In genomic region chr1:35599411-35599810, GRCh38 we compare ENCODE assay signal across 27 cellular contexts. TPM values are rescaled to one million over a fixed set of nuclear protein-coding genes. Genes with fewer than 3 reads are reported as not detected.
"Had no signal": no experiment of that assay in that cellular context is flagged by ENCODE, and none has a peak within 500 bp of the region (broad histone marks: within the 10 kb centered on the region; RNA-seq: fewer than 3 reads in every experiment).

No MANE protein-coding gene starts in this region.

- H3K4me3 Mint-ChIP-seq: activated CD8-positive, alpha-beta memory T cell treated with anti-CD3 and anti-CD28 coated beads, Interleukin-2, amount 10 ng/mL, durations not matched to agents 7 days and 5 days; activated CD8-positive, alpha-beta T cell treated with anti-CD3 and anti-CD28 coated beads, Interleukin-2, amount 10 ng/mL, durations not matched to agents 7 days and 5 days; activated naive CD4-positive, alpha-beta T cell treated with anti-CD3 and anti-CD28 coated beads for 36 hours; mesothelial cell of epicardium; naive thymus-derived CD4-positive, alpha-beta T cell; neural crest cell; stimulated activated naive B cell treated with anti-CD40 and anti-IgM and Interleukin-4, amounts not matched to agents 10 μg/mL and 1 μg/mL and 100 μg/mL, for 72 hours; T-helper 1 cell treated with Interleukin-12 subunit alpha and Interleukin-12 subunit beta and Interleukin-4 antibody, amounts not matched to agents 30 μg/mL and 1 μg/mL, for 36 hours had no signal

- H3K9me3 ChIP-seq: body of pancreas, colonic mucosa, heart right ventricle, right atrium auricular region, tibial nerve had no signal

- H3K27ac Mint-ChIP-seq: activated CD8-positive, alpha-beta memory T cell treated with anti-CD3 and anti-CD28 coated beads, Interleukin-2, amount 10 ng/mL, durations not matched to agents 7 days and 5 days; activated CD8-positive, alpha-beta T cell treated with anti-CD3 and anti-CD28 coated beads, Interleukin-2, amount 10 ng/mL, durations not matched to agents 7 days and 5 days; activated naive CD4-positive, alpha-beta T cell treated with anti-CD3 and anti-CD28 coated beads for 36 hours; naive thymus-derived CD4-positive, alpha-beta T cell; stimulated activated naive B cell treated with anti-CD40 and anti-IgM and Interleukin-4, amounts not matched to agents 10 μg/mL and 1 μg/mL and 100 μg/mL, for 72 hours had no signal

- H3K36me3 ChIP-seq: cardiac muscle cell, colonic mucosa had no signal

- H3K4me1 ChIP-seq: body of pancreas, colonic mucosa, heart right ventricle, right atrium auricular region, tibial nerve had no signal

- H3K4me3 ChIP-seq: body of pancreas, cardiac muscle cell, colonic mucosa, dorsolateral prefrontal cortex, heart right ventricle, right atrium auricular region, tibial nerve had no signal

- H3K4me1 Mint-ChIP-seq: activated CD8-positive, alpha-beta memory T cell treated with anti-CD3 and anti-CD28 coated beads, Interleukin-2, amount 10 ng/mL, durations not matched to agents 7 days and 5 days; stimulated activated naive B cell treated with anti-CD40 and anti-IgM and Interleukin-4, amounts not matched to agents 10 μg/mL and 1 μg/mL and 100 μg/mL, for 72 hours had no signal

- H3K27me3 ChIP-seq: body of pancreas, cardiac muscle cell, colonic mucosa, dorsolateral prefrontal cortex, heart right ventricle, right atrium auricular region, tibial nerve had no signal

- H3K9me3 Mint-ChIP-seq: activated naive CD4-positive, alpha-beta T cell treated with anti-CD3 and anti-CD28 coated beads for 36 hours; mesothelial cell of epicardium; naive thymus-derived CD4-positive, alpha-beta T cell; neural crest cell; stimulated activated naive B cell treated with anti-CD40 and anti-IgM and Interleukin-4, amounts not matched to agents 10 μg/mL and 1 μg/mL and 100 μg/mL, for 72 hours; T-helper 1 cell treated with Interleukin-12 subunit alpha and Interleukin-12 subunit beta and Interleukin-4 antibody, amounts not matched to agents 30 μg/mL and 1 μg/mL, for 36 hours had no signal

- H3K27me3 Mint-ChIP-seq: activated CD8-positive, alpha-beta memory T cell treated with anti-CD3 and anti-CD28 coated beads, Interleukin-2, amount 10 ng/mL, durations not matched to agents 7 days and 5 days; naive thymus-derived CD4-positive, alpha-beta T cell; stimulated activated naive B cell treated with anti-CD40 and anti-IgM and Interleukin-4, amounts not matched to agents 10 μg/mL and 1 μg/mL and 100 μg/mL, for 72 hours had no signal

- ATAC-seq: activated CD8-positive, alpha-beta memory T cell treated with anti-CD3 and anti-CD28 coated beads, Interleukin-2, amount 10 ng/mL, durations not matched to agents 7 days and 5 days; activated CD8-positive, alpha-beta T cell treated with anti-CD3 and anti-CD28 coated beads, Interleukin-2, amount 10 ng/mL, durations not matched to agents 7 days and 5 days; body of pancreas; heart right ventricle; naive thymus-derived CD4-positive, alpha-beta T cell; stimulated activated naive B cell treated with anti-CD40 and anti-IgM and Interleukin-4, amounts not matched to agents 10 μg/mL and 1 μg/mL and 100 μg/mL, for 72 hours had no signal

- H3K27ac ChIP-seq: body of pancreas, cardiac muscle cell, colonic mucosa, heart right ventricle, right atrium auricular region, tibial nerve had no signal

- DNase-seq: activated CD4-positive, alpha-beta T cell treated with anti-CD3 and anti-CD28 coated beads for 1 hour; activated CD4-positive, alpha-beta T cell treated with anti-CD3 and anti-CD28 coated beads, Interleukin-2, amount 50 U/mL, for 1 hour; activated CD8-positive, alpha-beta memory T cell treated with anti-CD3 and anti-CD28 coated beads, Interleukin-2, amount 10 ng/mL, durations not matched to agents 7 days and 5 days; activated CD8-positive, alpha-beta T cell treated with anti-CD3 and anti-CD28 coated beads, Interleukin-2, amount 10 ng/mL, durations not matched to agents 7 days and 5 days; activated effector memory CD4-positive, alpha-beta T cell treated with anti-CD3 and anti-CD28 coated beads, Interleukin-2, amount 50 U/mL, for 16 hours; activated naive CD4-positive, alpha-beta T cell treated with anti-CD3 and anti-CD28 coated beads for 36 hours; aorta; body of pancreas; cerebellar nuclear complex; colonic mucosa; dorsolateral prefrontal cortex; effector memory CD4-positive, alpha-beta T cell; heart right ventricle; naive thymus-derived CD4-positive, alpha-beta T cell; nucleus accumbens; stimulated activated CD4-positive, alpha-beta T cell treated with anti-CD3 and anti-CD28 coated beads, Interleukin-15, amount 100 ng/mL, for 24 hours; stimulated activated CD4-positive, alpha-beta T cell treated with anti-CD3 and anti-CD28 coated beads, Interleukin-2, amount 100 ng/mL, for 24 hours; stimulated activated naive B cell treated with anti-CD40 and anti-IgM and Interleukin-4, amounts not matched to agents 10 μg/mL and 1 μg/mL and 100 μg/mL, for 72 hours; SW 1271; T-helper 9 cell had no signal

RNA-seq across cellular contexts. Expression of gene TFAP2E, which starts 26.3 kb away (rescaled TPM):
- total RNA-seq: body of pancreas, right atrium auricular region, urinary bladder had no signal
- polyA plus RNA-seq: cardiac muscle cell had no signal
